ENCODE assay signal across 8 cellular contexts in the genomic region with DNA sequence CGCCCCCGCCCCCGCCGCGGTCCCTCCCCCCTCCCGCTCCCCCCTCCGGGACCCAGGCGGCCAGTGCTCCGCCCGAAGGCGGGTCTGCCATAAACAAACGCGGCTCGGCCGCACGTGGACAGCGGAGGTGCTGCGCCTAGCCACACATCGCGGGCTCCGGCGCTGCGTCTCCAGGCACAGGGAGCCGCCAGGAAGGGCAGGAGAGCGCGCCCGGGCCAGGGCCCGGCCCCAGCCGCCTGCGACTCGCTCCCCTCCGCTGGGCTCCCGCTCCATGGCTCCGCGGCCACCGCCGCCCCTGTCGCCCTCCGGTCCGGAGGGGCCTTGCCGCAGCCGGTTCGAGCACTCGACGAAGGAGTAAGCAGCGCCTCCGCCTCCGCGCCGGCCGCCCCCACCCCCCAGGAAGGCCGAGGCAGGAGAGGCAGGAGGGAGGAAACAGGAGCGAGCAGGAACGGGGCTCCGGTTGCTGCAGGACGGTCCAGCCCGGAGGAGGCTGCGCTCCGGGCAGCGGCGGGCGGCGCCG. TPM values are rescaled to one million over a fixed set of nuclear protein-coding genes. Genes with fewer than 3 reads are reported as not detected.
DNase-seq lines count a peak whose midpoint lies in the region; ATAC-seq, FAIRE-seq and TF ChIP-seq lines count a peak whose summit lies in the region.

A gene with protein sequence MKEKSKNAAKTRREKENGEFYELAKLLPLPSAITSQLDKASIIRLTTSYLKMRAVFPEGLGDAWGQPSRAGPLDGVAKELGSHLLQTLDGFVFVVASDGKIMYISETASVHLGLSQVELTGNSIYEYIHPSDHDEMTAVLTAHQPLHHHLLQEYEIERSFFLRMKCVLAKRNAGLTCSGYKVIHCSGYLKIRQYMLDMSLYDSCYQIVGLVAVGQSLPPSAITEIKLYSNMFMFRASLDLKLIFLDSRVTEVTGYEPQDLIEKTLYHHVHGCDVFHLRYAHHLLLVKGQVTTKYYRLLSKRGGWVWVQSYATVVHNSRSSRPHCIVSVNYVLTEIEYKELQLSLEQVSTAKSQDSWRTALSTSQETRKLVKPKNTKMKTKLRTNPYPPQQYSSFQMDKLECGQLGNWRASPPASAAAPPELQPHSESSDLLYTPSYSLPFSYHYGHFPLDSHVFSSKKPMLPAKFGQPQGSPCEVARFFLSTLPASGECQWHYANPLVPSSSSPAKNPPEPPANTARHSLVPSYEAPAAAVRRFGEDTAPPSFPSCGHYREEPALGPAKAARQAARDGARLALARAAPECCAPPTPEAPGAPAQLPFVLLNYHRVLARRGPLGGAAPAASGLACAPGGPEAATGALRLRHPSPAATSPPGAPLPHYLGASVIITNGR (plus strand): TSS at position 90 of the 520 bp plus-strand sequence. CDS start 632 bp downstream, outside the sequence.

- H3K4me1 ChIP-seq in left lung, result peaks cover 17 to 45% of the 10 kb centered on the region in 2 donors

- peak; percentile 36 for FAIRE-seq in HTR-8/SVneo (lab: Jason Lieb, UNC)

- peaks cover 8% of the 10 kb centered on the region for H3K4me1 Mint-ChIP-seq in activated T-helper 17 cell treated with anti-CD3 and anti-CD28 coated beads, Interleukin-2, amount 50 U/mL, for 72 hours

- H3K4me3 Mint-ChIP-seq in activated T-helper 17 cell treated with anti-CD3 and anti-CD28 coated beads, Interleukin-2, amount 50 U/mL, for 72 hours, result peak within 1 kb of the TSS; percentile 68

- peaks cover 8% of the 10 kb centered on the region for H3K36me3 Mint-ChIP-seq in activated T-helper 17 cell treated with anti-CD3 and anti-CD28 coated beads, Interleukin-2, amount 50 U/mL, for 72 hours (ENCODE audit: low read depth)

- DNase-seq in HTR-8/SVneo (ENCODE audit: insufficient read length, low spot score) (peak; percentile 72), left lung (peak in 1 of 2 donors; percentile 79), hypothalamus (lab: John Stamatoyannopoulos, UW) (no peak)

- H3K27ac ChIP-seq in C4-2B (peak within 1 kb of the TSS; percentile 76), left lung (no peak within 1 kb of the TSS)

- H3K27me3 Mint-ChIP-seq in activated T-helper 17 cell treated with anti-CD3 and anti-CD28 coated beads, Interleukin-2, amount 50 U/mL, for 72 hours, result peaks cover 62% of the 10 kb centered on the region

- H3K27ac Mint-ChIP-seq in activated T-helper 17 cell treated with anti-CD3 and anti-CD28 coated beads, Interleukin-2, amount 50 U/mL, for 72 hours, result no peak within 1 kb of the TSS

- peaks cover 100% of the 10 kb centered on the region in 2 donors for H3K27me3 ChIP-seq in left lung

- H3K36me3 ChIP-seq in left lung, result no peaks in the 10 kb centered on the region

- ATAC-seq in activated T-helper 17 cell treated with anti-CD3 and anti-CD28 coated beads, Interleukin-2, amount 50 U/mL, for 72 hours (replicated peaks), result no peak
- ATAC-seq in left lung, result peak; percentile 42
- no peak for ATAC-seq in HG03354 (IDR thresholded peaks at IDR 0.05; ENCODE audit: poor library complexity, severe bottlenecking, unreplicated experiment)
- no peak for ATAC-seq in GM21360 (IDR thresholded peaks at IDR 0.05; ENCODE audit: unreplicated experiment)
- no peak for ATAC-seq in HG03520 (IDR thresholded peaks at IDR 0.05; ENCODE audit: unreplicated experiment)

- no peaks in the 10 kb centered on the region for H3K9me3 ChIP-seq in left lung

- no peaks in the 10 kb centered on the region for H3K9me3 Mint-ChIP-seq in activated T-helper 17 cell treated with anti-CD3 and anti-CD28 coated beads, Interleukin-2, amount 50 U/mL, for 72 hours

- intact Hi-C loops in left lung (cut with DNase I), result no loop called here

- peak within 1 kb of the TSS in 1 of 2 donors; percentile 26 for H3K4me3 ChIP-seq in left lung

- TF ChIP-seq CTCF in C4-2B (conservative IDR thresholded peaks at IDR 0.05) (no peak), left lung (IDR thresholded peaks at IDR 0.05) (no peak)

RNA-seq across cellular contexts. Expression of the gene that starts here (rescaled TPM):
- 1 to 10 TPM; 3.9 to 4.2 TPM for total RNA-seq in activated T-helper 17 cell treated with anti-CD3 and anti-CD28 coated beads, Interleukin-2, amount 50 U/mL, for 72 hours
- not detected for total RNA-seq in left lung

Comparison
In these comparisons a context has a peak if more than half of its experiments do, and no peak if none do; other contexts are left out.
1. RNA of the gene that starts here (total RNA-seq): 3.9 to 4.2 TPM in activated T-helper 17 cell treated with anti-CD3 and anti-CD28 coated beads, Interleukin-2, amount 50 U/mL, for 72 hours; not detected in left lung; every median in the first group is over 4 times any median in the second.
2. Peak in ATAC-seq in left lung; RNA of the gene not detected or under 1 TPM.